In genomic region chrX:13189380-13189779, GRCh38 we compare ENCODE assay signal across 30 cellular contexts.
"Had no signal": no experiment of that assay in that cellular context is flagged by ENCODE, and none has a peak within 500 bp of the region (broad histone marks: within the 10 kb centered on the region; RNA-seq: fewer than 3 reads in every experiment).

No MANE protein-coding gene starts in this region.

- H3K27me3 Mint-ChIP-seq: naive thymus-derived CD8-positive, alpha-beta T cell; progenitor cell of endocrine pancreas; stimulated activated memory B cell treated with anti-CD40 and anti-IgM and Interleukin-4, amounts not matched to agents 10 μg/mL and 1 μg/mL and 100 μg/mL, for 72 hours; stimulated activated naive CD8-positive, alpha-beta T cell treated with anti-CD3 and anti-CD28 coated beads, Interleukin-15, amount 100 ng/mL, for 72 hours had no signal

- H3K4me1 Mint-ChIP-seq: stimulated activated memory B cell treated with anti-CD40 and anti-IgM and Interleukin-4, amounts not matched to agents 10 μg/mL and 1 μg/mL and 100 μg/mL, for 72 hours; stimulated activated naive CD8-positive, alpha-beta T cell treated with anti-CD3 and anti-CD28 coated beads, Interleukin-15, amount 100 ng/mL, for 72 hours had no signal

- H3K4me1 ChIP-seq: neural progenitor cell, psoas muscle, right lobe of liver, sigmoid colon, tibial nerve, vagina had no signal

- H3K27me3 ChIP-seq: neural progenitor cell, ovary, right lobe of liver, sigmoid colon, spleen, thyroid gland, tibial nerve, upper lobe of left lung, vagina had no signal

- H3K36me3 ChIP-seq: neural progenitor cell, ovary, right lobe of liver, sigmoid colon, spleen, thoracic aorta, thyroid gland, tibial nerve, upper lobe of left lung, vagina had no signal

- H3K4me2 ChIP-seq: neural progenitor cell had no signal

- H2AFZ ChIP-seq: neural progenitor cell, parathyroid adenoma had no signal

- H3K4me3 Mint-ChIP-seq: naive thymus-derived CD8-positive, alpha-beta T cell; natural killer cell treated with Interleukin-12 subunit alpha and Interleukin-12 subunit beta and Interleukin-15 and Interleukin-18, amount 100 ng/mL, for 72 hours; neural progenitor cell; stimulated activated memory B cell treated with anti-CD40 and anti-IgM and Interleukin-4, amounts not matched to agents 10 μg/mL and 1 μg/mL and 100 μg/mL, for 72 hours; stimulated activated naive CD8-positive, alpha-beta T cell treated with anti-CD3 and anti-CD28 coated beads, Interleukin-15, amount 100 ng/mL, for 72 hours had no signal

- H3K79me2 ChIP-seq: parathyroid adenoma had no signal

- FAIRE-seq: small intestine, urothelium cell line had no signal

- H3K27ac ChIP-seq: neural progenitor cell, ovary, parathyroid adenoma, psoas muscle, right lobe of liver, sigmoid colon, spleen, thoracic aorta, thyroid gland, tibial nerve, upper lobe of left lung, vagina had no signal

- H3K9ac ChIP-seq: neural progenitor cell, parathyroid adenoma had no signal

- H3K9me3 ChIP-seq: ovary, right lobe of liver, sigmoid colon, thoracic aorta, thyroid gland, tibial nerve, upper lobe of left lung, vagina had no signal

- H3K4me3 ChIP-seq: neural progenitor cell, ovary, psoas muscle, right lobe of liver, sigmoid colon, spleen, thoracic aorta, thyroid gland, tibial nerve, upper lobe of left lung, vagina had no signal

- ATAC-seq: naive thymus-derived CD8-positive, alpha-beta T cell; natural killer cell treated with Interleukin-12 subunit alpha and Interleukin-12 subunit beta and Interleukin-15 and Interleukin-18, amount 100 ng/mL, for 72 hours; psoas muscle; right lobe of liver; stimulated activated memory B cell treated with anti-CD40 and anti-IgM and Interleukin-4, amounts not matched to agents 10 μg/mL and 1 μg/mL and 100 μg/mL, for 72 hours; stimulated activated naive CD8-positive, alpha-beta T cell treated with anti-CD3 and anti-CD28 coated beads, Interleukin-15, amount 100 ng/mL, for 72 hours; stimulated activated naive CD8-positive, alpha-beta T cell treated with anti-CD3 and anti-CD28 coated beads, Interleukin-15, Interleukin-2, amounts not matched to agents 100 U/mL and 50 U/mL, for 24 hours had no signal

- DNase-seq: naive thymus-derived CD8-positive, alpha-beta T cell; occipital lobe; ovary; posterior cingulate gyrus; psoas muscle; right cardiac atrium; right lobe of liver; sigmoid colon; small intestine; spleen; stimulated activated CD4-positive, alpha-beta T cell treated with anti-CD3 and anti-CD28 coated beads, Interleukin-12 subunit alpha, Interleukin-12 subunit beta, amount 100 ng/mL, for 4 hours; stimulated activated CD4-positive, alpha-beta T cell treated with anti-CD3 and anti-CD28 coated beads, Interleukin-1b, Interleukin-23, amount 100 ng/mL, for 48 hours; stimulated activated CD4-positive, alpha-beta T cell treated with anti-CD3 and anti-CD28 coated beads, Interleukin-4, amount 100 ng/mL, for 1 hour; stimulated activated CD4-positive, alpha-beta T cell treated with anti-CD3 and anti-CD28 coated beads, Interleukin-4, amount 100 ng/mL, for 4 hours; stimulated activated CD8-positive, alpha-beta memory T cell treated with anti-CD3 and anti-CD28 coated beads, Interleukin-4, amount 100 ng/mL, for 48 hours; stimulated activated naive CD4-positive, alpha-beta T cell; stimulated activated naive CD8-positive, alpha-beta T cell treated with anti-CD3 and anti-CD28 coated beads, Interleukin-15, amount 100 ng/mL, for 72 hours; stimulated activated naive CD8-positive, alpha-beta T cell treated with anti-CD3 and anti-CD28 coated beads, Interleukin-15, Interleukin-2, amounts not matched to agents 100 U/mL and 50 U/mL, for 24 hours; thyroid gland; trophoblast cell; upper lobe of left lung had no signal

- H3K27ac Mint-ChIP-seq: naive thymus-derived CD8-positive, alpha-beta T cell; natural killer cell treated with Interleukin-12 subunit alpha and Interleukin-12 subunit beta and Interleukin-15 and Interleukin-18, amount 100 ng/mL, for 72 hours; neural progenitor cell; progenitor cell of endocrine pancreas; stimulated activated memory B cell treated with anti-CD40 and anti-IgM and Interleukin-4, amounts not matched to agents 10 μg/mL and 1 μg/mL and 100 μg/mL, for 72 hours; stimulated activated naive CD8-positive, alpha-beta T cell treated with anti-CD3 and anti-CD28 coated beads, Interleukin-15, amount 100 ng/mL, for 72 hours had no signal

- H3K36me3 Mint-ChIP-seq: stimulated activated memory B cell treated with anti-CD40 and anti-IgM and Interleukin-4, amounts not matched to agents 10 μg/mL and 1 μg/mL and 100 μg/mL, for 72 hours had no signal
